ENCODE assay signal across 24 cellular contexts in the genomic region with DNA sequence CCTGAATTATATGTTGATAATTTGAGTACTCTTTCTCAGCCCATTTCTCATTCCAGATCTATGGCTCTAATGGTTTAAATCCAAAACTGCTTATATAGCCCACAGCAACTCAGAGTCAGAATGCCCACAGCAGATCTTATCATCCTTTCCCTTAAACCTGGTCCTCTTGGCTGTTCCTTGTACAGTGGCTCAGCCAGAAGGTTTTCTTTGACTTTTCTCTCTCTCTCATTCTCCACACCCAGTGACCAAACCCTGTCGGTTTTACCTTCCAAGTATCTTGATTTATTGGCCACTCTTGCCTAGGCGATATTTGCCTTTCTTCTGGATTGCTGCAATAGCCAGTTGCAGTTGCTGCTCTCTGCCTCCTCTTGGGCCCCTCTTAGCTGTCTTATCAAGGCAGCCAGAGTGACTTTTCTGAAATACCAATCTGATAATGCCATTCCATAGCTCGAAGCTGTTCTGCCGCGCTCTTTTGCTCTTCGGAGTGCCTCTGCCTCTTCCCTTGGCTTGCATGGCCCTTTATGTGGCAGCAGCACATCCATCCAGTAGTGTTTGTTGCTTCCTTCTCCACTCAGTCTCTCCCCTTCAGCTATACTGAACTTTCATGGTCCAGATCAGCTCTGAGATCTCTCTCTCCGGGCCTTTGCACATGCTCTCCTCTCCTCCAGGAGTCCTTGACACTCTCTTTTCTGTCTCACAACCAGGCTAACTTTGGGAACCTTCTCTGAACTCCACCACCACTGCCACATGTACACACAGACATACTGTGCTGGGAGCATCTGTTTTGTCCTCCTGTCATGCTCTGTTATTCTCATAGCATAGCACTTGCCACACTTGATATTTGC.
"Had no signal": no experiment of that assay in that cellular context is flagged by ENCODE, and none has a peak within 500 bp of the region (broad histone marks: within the 10 kb centered on the region; RNA-seq: fewer than 3 reads in every experiment).

No MANE protein-coding gene starts in this region.

- H3K4me3 Mint-ChIP-seq: activated CD4-positive, alpha-beta memory T cell treated with anti-CD3 and anti-CD28 coated beads, Interleukin-2, amount 10 ng/mL, durations not matched to agents 7 days and 5 days; activated CD8-positive, alpha-beta memory T cell treated with anti-CD3 and anti-CD28 coated beads, Interleukin-2, amount 10 ng/mL, durations not matched to agents 7 days and 5 days; activated naive CD8-positive, alpha-beta T cell treated with anti-CD3 and anti-CD28 coated beads, Interleukin-2, amount 10 ng/mL, durations not matched to agents 7 days and 5 days; activated T-helper 17 cell treated with anti-CD3 and anti-CD28 coated beads, Interleukin-2, amount 50 U/mL, for 72 hours; endodermal cell; stimulated activated naive B cell treated with anti-CD40 and anti-IgM and Interleukin-4, amounts not matched to agents 10 μg/mL and 1 μg/mL and 100 μg/mL, for 72 hours; T-cell had no signal

- ATAC-seq: activated CD8-positive, alpha-beta memory T cell treated with anti-CD3 and anti-CD28 coated beads, Interleukin-2, amount 10 ng/mL, durations not matched to agents 7 days and 5 days; activated T-helper 17 cell treated with anti-CD3 and anti-CD28 coated beads, Interleukin-2, amount 50 U/mL, for 72 hours; lower lobe of right lung; stimulated activated naive B cell treated with anti-CD40 and anti-IgM and Interleukin-4, amounts not matched to agents 10 μg/mL and 1 μg/mL and 100 μg/mL, for 72 hours; T-cell had no signal

- H3K9me3 Mint-ChIP-seq: activated CD4-positive, alpha-beta memory T cell treated with anti-CD3 and anti-CD28 coated beads, Interleukin-2, amount 10 ng/mL, durations not matched to agents 7 days and 5 days; activated naive CD8-positive, alpha-beta T cell treated with anti-CD3 and anti-CD28 coated beads, Interleukin-2, amount 10 ng/mL, durations not matched to agents 7 days and 5 days; activated T-helper 17 cell treated with anti-CD3 and anti-CD28 coated beads, Interleukin-2, amount 50 U/mL, for 72 hours; endodermal cell; stimulated activated naive B cell treated with anti-CD40 and anti-IgM and Interleukin-4, amounts not matched to agents 10 μg/mL and 1 μg/mL and 100 μg/mL, for 72 hours; T-cell had no signal

- H3K36me3 ChIP-seq: lower lobe of right lung, spleen, uterus had no signal

- DNase-seq: activated CD4-positive, alpha-beta memory T cell treated with anti-CD3 and anti-CD28 coated beads, Interleukin-2, amount 10 ng/mL, durations not matched to agents 7 days and 5 days; activated CD4-positive, alpha-beta T cell treated with anti-CD3 and anti-CD28 coated beads for 48 hours; activated CD4-positive, CD25-positive, alpha-beta regulatory T cell; activated CD8-positive, alpha-beta memory T cell treated with anti-CD3 and anti-CD28 coated beads, Interleukin-2, amount 10 ng/mL, durations not matched to agents 7 days and 5 days; activated naive CD4-positive, alpha-beta T cell; activated naive CD8-positive, alpha-beta T cell treated with anti-CD3 and anti-CD28 coated beads, Interleukin-2, amount 10 ng/mL, durations not matched to agents 7 days and 5 days; activated T-cell treated with anti-CD3 and anti-CD28 coated beads, Interleukin-2, amount 50 U/mL, for 1 hour; amygdala; caudate nucleus; endodermal cell; foreskin melanocyte; glutamatergic neuron; hypothalamus; islet precursor cell; lower lobe of right lung; midbrain; retina; spleen; stimulated activated CD4-positive, alpha-beta T cell treated with anti-CD3 and anti-CD28 coated beads, Interleukin-4, amount 100 ng/mL, for 4 hours; stimulated activated naive B cell treated with anti-CD40 and anti-IgM and Interleukin-4, amounts not matched to agents 10 μg/mL and 1 μg/mL and 100 μg/mL, for 72 hours; T-cell; uterus had no signal

- H3K4me3 ChIP-seq: lower lobe of right lung, spleen, uterus had no signal

- H3K27ac Mint-ChIP-seq: activated CD4-positive, alpha-beta memory T cell treated with anti-CD3 and anti-CD28 coated beads, Interleukin-2, amount 10 ng/mL, durations not matched to agents 7 days and 5 days; activated CD8-positive, alpha-beta memory T cell treated with anti-CD3 and anti-CD28 coated beads, Interleukin-2, amount 10 ng/mL, durations not matched to agents 7 days and 5 days; activated naive CD8-positive, alpha-beta T cell treated with anti-CD3 and anti-CD28 coated beads, Interleukin-2, amount 10 ng/mL, durations not matched to agents 7 days and 5 days; activated T-helper 17 cell treated with anti-CD3 and anti-CD28 coated beads, Interleukin-2, amount 50 U/mL, for 72 hours; endodermal cell; stimulated activated naive B cell treated with anti-CD40 and anti-IgM and Interleukin-4, amounts not matched to agents 10 μg/mL and 1 μg/mL and 100 μg/mL, for 72 hours; T-cell had no signal

- H3K36me3 Mint-ChIP-seq: activated CD8-positive, alpha-beta memory T cell treated with anti-CD3 and anti-CD28 coated beads, Interleukin-2, amount 10 ng/mL, durations not matched to agents 7 days and 5 days; activated naive CD8-positive, alpha-beta T cell treated with anti-CD3 and anti-CD28 coated beads, Interleukin-2, amount 10 ng/mL, durations not matched to agents 7 days and 5 days; T-cell had no signal

- H3K27me3 ChIP-seq: spleen, uterus had no signal

- H3K27me3 Mint-ChIP-seq: stimulated activated naive B cell treated with anti-CD40 and anti-IgM and Interleukin-4, amounts not matched to agents 10 μg/mL and 1 μg/mL and 100 μg/mL, for 72 hours had no signal

- H3K9me3 ChIP-seq: lower lobe of right lung, spleen, uterus had no signal

- H3K4me1 Mint-ChIP-seq: activated CD4-positive, alpha-beta memory T cell treated with anti-CD3 and anti-CD28 coated beads, Interleukin-2, amount 10 ng/mL, durations not matched to agents 7 days and 5 days; activated CD8-positive, alpha-beta memory T cell treated with anti-CD3 and anti-CD28 coated beads, Interleukin-2, amount 10 ng/mL, durations not matched to agents 7 days and 5 days; activated naive CD8-positive, alpha-beta T cell treated with anti-CD3 and anti-CD28 coated beads, Interleukin-2, amount 10 ng/mL, durations not matched to agents 7 days and 5 days; activated T-helper 17 cell treated with anti-CD3 and anti-CD28 coated beads, Interleukin-2, amount 50 U/mL, for 72 hours; T-cell had no signal

- H3K27ac ChIP-seq: epithelial cell of prostate, lower lobe of right lung, uterus had no signal
